In genomic region chr17:75814900-75815373, GRCh38 we compare ENCODE assay signal across 11 cellular contexts. TPM values are rescaled to one million over a fixed set of nuclear protein-coding genes. Genes with fewer than 3 reads are reported as not detected.
DNase-seq lines count a peak whose midpoint lies in the region; ATAC-seq and TF ChIP-seq lines count a peak whose summit lies in the region.
"Had no signal": no experiment of that assay in that cellular context is flagged by ENCODE, and none has a peak within 500 bp of the region (broad histone marks: within the 10 kb centered on the region; RNA-seq: fewer than 3 reads in every experiment).

No MANE protein-coding gene starts in this region.

- H4K20me1 ChIP-seq in mammary epithelial cell (ENCODE audit: insufficient read depth, low read length): no peaks in the 10 kb centered on the region

- H3K79me2 ChIP-seq in mammary epithelial cell (ENCODE audit: insufficient read depth, low read length): peaks cover 2% of the 10 kb centered on the region

- H3K4me2 ChIP-seq in mammary epithelial cell (ENCODE audit: insufficient read depth, low read depth, low read length): peak overlapping the region; percentile 59

- intact Hi-C loops in mammary epithelial cell (cut with micrococcal nuclease): no loop called here

- in situ Hi-C loops in mammary epithelial cell (cut with MboI; ENCODE audit: low sequenced_read_pairs in 2 of 2): no loop called here

- 6% methylated on average over 3 of the region's 13 CpGs for WGBS in mammary epithelial cell (ENCODE audit: low coverage, missing lambda C conversion rate)

- H3K36me3 ChIP-seq in mammary epithelial cell (ENCODE audit: insufficient read depth, low read length) (peaks cover 3% of the 10 kb centered on the region), kidney epithelial cell (ENCODE audit: control insufficient read depth, insufficient read depth, low read length) (peaks cover 7% of the 10 kb centered on the region)

- no peak overlapping the region for H3K27ac ChIP-seq in mammary epithelial cell (ENCODE audit: insufficient read depth, low read depth, low read length)

- TF ChIP-seq CTCF in mammary epithelial cell (conservative IDR thresholded peaks at IDR 0.05 in 1 of 2, IDR thresholded peaks at IDR 0.05 in 1 of 2; ENCODE audit: extremely low read depth in 1 of 2, insufficient read depth in 1 of 2, low read depth in 1 of 2, low read length in 2 of 2): no peak
- TF ChIP-seq CTCF in kidney epithelial cell (IDR thresholded peaks at IDR 0.05; ENCODE audit: insufficient read depth, low read length, poor library complexity, severe bottlenecking): no peak

- H3K4me3 ChIP-seq in mammary epithelial cell (replicated peaks in 1 of 3; ENCODE audit: insufficient read depth in 1 of 3, low read depth in 2 of 3, low read length in 3 of 3) (no peak overlapping the region), kidney epithelial cell (ENCODE audit: low read depth, low read length) (no peak overlapping the region)

- no peaks in the 10 kb centered on the region for H3K9me3 ChIP-seq in mammary epithelial cell (replicated peaks; ENCODE audit: insufficient read depth, low read length)

- H3K4me1 ChIP-seq in mammary epithelial cell (ENCODE audit: insufficient read depth, low read length): peaks cover 14% of the 10 kb centered on the region

- CTCF ChIA-PET in mammary epithelial cell (lab: Charles Lee; ENCODE audit: low non-redundant PET): interaction anchor here (0.7 kb wide), 1 partner anchor 23 kb away, joined by 5 read pairs; no protein-coding TSS in a partner anchor

- H3K9ac ChIP-seq in mammary epithelial cell (ENCODE audit: insufficient read depth, low read length): no peak overlapping the region

- DNase-seq in AG08395 (ENCODE audit: low spot score) (peak; percentile 55), M059J (ENCODE audit: low read depth) (peak; percentile 85), mammary epithelial cell (peak; percentile 78), kidney epithelial cell (ENCODE audit: low read depth) (peak; percentile 23), NCI-H1694 treated with DMSO at 0.1 percent for 48 hours (lab: John Stamatoyannopoulos, UW) (no peak)
- DNase-seq: activated CD4-positive, alpha-beta T cell treated with anti-CD3 and anti-CD28 coated beads, Interleukin-2, amount 50 U/mL, for 4 hours; CD4-positive, alpha-beta T cell; NCI-H446 treated with DMSO at 0.1 percent for 48 hours had no signal

- H2AFZ ChIP-seq in mammary epithelial cell (ENCODE audit: low read depth, low read length): peak overlapping the region; percentile 80

- ATAC-seq in GM21723 (IDR thresholded peaks at IDR 0.05; ENCODE audit: unreplicated experiment) (no peak), HG03457 (IDR thresholded peaks at IDR 0.05; ENCODE audit: unreplicated experiment) (no peak), HG03108 (IDR thresholded peaks at IDR 0.05; ENCODE audit: unreplicated experiment) (no peak)

- dilution Hi-C loops in mammary epithelial cell (cut with HindIII; ENCODE audit: low sequenced_read_pairs): no loop called here

- no TSS peak for BruUV-seq in mammary epithelial cell (replicated peaks; lab: Mats Ljungman, UMichigan)

- H3K27me3 ChIP-seq in mammary epithelial cell (ENCODE audit: insufficient read depth, low read length) (no peaks in the 10 kb centered on the region), kidney epithelial cell (ENCODE audit: control insufficient read depth, insufficient read depth, low read length) (no peaks in the 10 kb centered on the region)

RNA-seq across cellular contexts. Expression of gene UNC13D, which starts 29.3 kb away (rescaled TPM):
- 0.07 TPM in 1 of 2 replicates, not detected in the other for total RNA-seq in M059J (2014; rRNA removed; shearing (Covaris generic))
- total RNA-seq in mammary epithelial cell: 1 to 10 TPM; 4.8 to 5.8 TPM
- polyA plus RNA-seq in mammary epithelial cell: 1.3 TPM
- polyA minus RNA-seq in mammary epithelial cell: 1.8 TPM
- 14.0 and 17.9 TPM in 2 replicates for total RNA-seq in kidney epithelial cell

RNA-seq across cellular contexts. Expression of gene UNK, which starts 30.3 kb away (rescaled TPM):
- 23.2 and 26.7 TPM in 2 replicates for total RNA-seq in M059J (2014; rRNA removed; shearing (Covaris generic))
- total RNA-seq in mammary epithelial cell (10 to 100 TPM; 15.2 to 15.8 TPM), kidney epithelial cell (18.6 and 23.7 TPM in 2 replicates)
- 10.3 TPM for polyA plus RNA-seq in mammary epithelial cell
- 4.2 TPM for polyA minus RNA-seq in mammary epithelial cell

RNA-seq across cellular contexts. Expression of gene WBP2, which starts 40.2 kb away (rescaled TPM):
- 32.5 and 35.8 TPM in 2 replicates for total RNA-seq in M059J (2014; rRNA removed; shearing (Covaris generic))
- total RNA-seq in mammary epithelial cell (10 to 100 TPM; 50.2 to 88.0 TPM), kidney epithelial cell (93.3 and 105 TPM in 2 replicates)
- 42.7 TPM for polyA plus RNA-seq in mammary epithelial cell
- 117 TPM for polyA minus RNA-seq in mammary epithelial cell

RNA-seq across cellular contexts. Expression of gene GALK1, which starts 49.9 kb away (rescaled TPM):
- 20.4 and 31.6 TPM in 2 replicates for total RNA-seq in M059J (2014; rRNA removed; shearing (Covaris generic))
- total RNA-seq in mammary epithelial cell (1 to 10 TPM; 1.5 to 3.0 TPM), kidney epithelial cell (18.7 and 21.2 TPM in 2 replicates)
- 3.8 TPM for polyA plus RNA-seq in mammary epithelial cell
- polyA minus RNA-seq in mammary epithelial cell: not detected
